Comparison of ENCODE assay signal across 18 cellular contexts in genomic region chr15:35622641-35623340, GRCh38.
DNase-seq lines count a peak whose midpoint lies in the region; ATAC-seq, FAIRE-seq and TF ChIP-seq lines count a peak whose summit lies in the region.
"Had no signal": no experiment of that assay in that cellular context is flagged by ENCODE, and none has a peak within 500 bp of the region (broad histone marks: within the 10 kb centered on the region; RNA-seq: fewer than 3 reads in every experiment).

No MANE protein-coding gene starts in this region.

- intact Hi-C loops in right cardiac atrium (cut with DNase I) = no loop called here

- H3K14ac ChIP-seq in mesenchymal stem cell (ENCODE audit: low read length in 2 of 2) = no peak overlapping the region

- H3K9me3 ChIP-seq in MG63 (no peaks in the 10 kb centered on the region), mesenchymal stem cell (ENCODE audit: control insufficient read depth, low read length) (no peaks in the 10 kb centered on the region), right cardiac atrium (ENCODE audit: control insufficient read depth, low read length) (no peaks in the 10 kb centered on the region)
- H3K9me3 ChIP-seq: A549, HAP-1 had no signal

- H3K4me3 ChIP-seq in MG63 = no peak overlapping the region
- H3K4me3 ChIP-seq in bronchial epithelial cell (ENCODE audit: low read depth, low read length) = no peak overlapping the region
- no peak overlapping the region for H3K4me3 ChIP-seq in mesenchymal stem cell (ENCODE audit: insufficient read depth in 1 of 2, low read depth in 1 of 2, low read length in 2 of 2)
- no peak overlapping the region for H3K4me3 ChIP-seq in right cardiac atrium (ENCODE audit: low read length)
- H3K4me3 ChIP-seq: A549, HAP-1 had no signal

- H2AK5ac ChIP-seq in mesenchymal stem cell (ENCODE audit: low read length, severe bottlenecking) = no peak overlapping the region

- H4K8ac ChIP-seq in mesenchymal stem cell (ENCODE audit: low read length) = peak overlapping the region; percentile 42

- no peak overlapping the region for H3K4me2 ChIP-seq in mesenchymal stem cell (ENCODE audit: low read length, poor library complexity, severe bottlenecking)
- H3K4me2 ChIP-seq: A549 had no signal

- H3K18ac ChIP-seq in mesenchymal stem cell (ENCODE audit: low read depth in 1 of 2, low read length in 2 of 2) = peak overlapping the region in 1 of 2 experiments; percentile 71

- H3K9ac ChIP-seq in mesenchymal stem cell (ENCODE audit: low read length) = no peak overlapping the region

- H3K4me1 ChIP-seq in mesenchymal stem cell (ENCODE audit: control insufficient read depth, insufficient read depth, low read depth, low read length) = peaks cover 4% of the 10 kb centered on the region
- peaks cover 7% of the 10 kb centered on the region for H3K4me1 ChIP-seq in right cardiac atrium (ENCODE audit: control insufficient read depth, insufficient read depth, low read length)
- H3K4me1 ChIP-seq: A549, HAP-1 had no signal

- H4K91ac ChIP-seq in mesenchymal stem cell (ENCODE audit: low read length) = no peak overlapping the region

- H3K23ac ChIP-seq in mesenchymal stem cell (ENCODE audit: low read length in 2 of 2) = no peak overlapping the region

- H2BK5ac ChIP-seq in mesenchymal stem cell (ENCODE audit: low read depth, low read length, poor library complexity, severe bottlenecking) = no peak overlapping the region

- no peak for ATAC-seq in right cardiac atrium
- ATAC-seq: A549; CD8-positive, alpha-beta T cell; HepG2 had no signal

- H2BK120ac ChIP-seq in mesenchymal stem cell (ENCODE audit: low read depth, low read length) = no peak overlapping the region

- FAIRE-seq in bronchial epithelial cell (lab: Jason Lieb, UNC) = no peak
- FAIRE-seq: A549, D721Med, H1, HepG2, HTR-8/SVneo had no signal

- no peak overlapping the region for H2BK15ac ChIP-seq in mesenchymal stem cell (ENCODE audit: low read depth, poor library complexity, severe bottlenecking)

- WGBS in mesenchymal stem cell = 100% methylated on average over 5 of the region's 6 CpGs
- 94% methylated on average over 6 of the region's 6 CpGs for WGBS in right cardiac atrium

- H3K27me3 ChIP-seq in MG63 (no peaks in the 10 kb centered on the region), bronchial epithelial cell (ENCODE audit: control insufficient read depth, insufficient read depth, low read length) (no peaks in the 10 kb centered on the region), mesenchymal stem cell (ENCODE audit: control insufficient read depth in 1 of 2, insufficient read depth in 1 of 2, low read length in 2 of 2) (no peaks in the 10 kb centered on the region), right cardiac atrium (ENCODE audit: control insufficient read depth, insufficient read depth) (no peaks in the 10 kb centered on the region)

- H3K27ac ChIP-seq in mesenchymal stem cell (ENCODE audit: low read length, poor library complexity, severe bottlenecking) = no peak overlapping the region
- H3K27ac ChIP-seq in right cardiac atrium (ENCODE audit: low read length) = no peak overlapping the region
- H3K27ac ChIP-seq: A549 had no signal

- H2BK12ac ChIP-seq in mesenchymal stem cell (ENCODE audit: low read length in 2 of 2) = no peak overlapping the region

- H3K36me3 ChIP-seq in MG63 = no peaks in the 10 kb centered on the region
- H3K36me3 ChIP-seq in bronchial epithelial cell (ENCODE audit: control insufficient read depth, insufficient read depth, low read length) = no peaks in the 10 kb centered on the region
- no peaks in the 10 kb centered on the region for H3K36me3 ChIP-seq in mesenchymal stem cell (ENCODE audit: control insufficient read depth in 1 of 2, insufficient read depth in 2 of 2, low read depth in 1 of 2, low read length in 2 of 2)
- H3K36me3 ChIP-seq: HAP-1 had no signal

- TF ChIP-seq CTCF in bronchial epithelial cell (IDR thresholded peaks at IDR 0.05; ENCODE audit: insufficient read depth, low read length, severe bottlenecking) = no peak

- in situ Hi-C loops in G401 (cut with HindIII; ENCODE audit: low sequenced_read_pairs) = no loop called here

- H3K4ac ChIP-seq in mesenchymal stem cell (ENCODE audit: low read depth in 1 of 2, low read length in 2 of 2) = no peak overlapping the region

- DNase-seq in Daoy (ENCODE audit: low read depth) (peak; percentile 9), MG63 (peak; percentile 4), bronchial epithelial cell (ENCODE audit: low read depth) (peak; percentile 83), mesenchymal stem cell (no peak), G401 (ENCODE audit: low spot score) (no peak), right cardiac atrium (no peak)
- DNase-seq in activated CD4-positive, alpha-beta T cell treated with anti-CD3 and anti-CD28 coated beads, Interleukin-2, amount 50 U/mL, for 1 hour = no peak
- DNase-seq: CD8-positive, alpha-beta T cell; COR-L47; DMS153; DMS79 treated with DMSO at 0.1 percent for 48 hours; HFFc6 had no signal

- no peak overlapping the region for H2AFZ ChIP-seq in mesenchymal stem cell (ENCODE audit: low read depth, low read length)

- no peaks in the 10 kb centered on the region for H3K79me1 ChIP-seq in mesenchymal stem cell (replicated peaks; ENCODE audit: low read length, poor library complexity, severe bottlenecking)

Comparison
In these comparisons a context has a peak if more than half of its experiments do, and no peak if none do; other contexts are left out.
1. DNase-seq: peak in Daoy (single experiment), MG63 (single experiment) and bronchial epithelial cell (single experiment); none in mesenchymal stem cell (single experiment), G401 (single experiment), right cardiac atrium (0 of 3) and activated CD4-positive, alpha-beta T cell treated with anti-CD3 and anti-CD28 coated beads, Interleukin-2, amount 50 U/mL, for 1 hour (single experiment).